ENCODE assay signal across 9 cellular contexts in the genomic region with DNA sequence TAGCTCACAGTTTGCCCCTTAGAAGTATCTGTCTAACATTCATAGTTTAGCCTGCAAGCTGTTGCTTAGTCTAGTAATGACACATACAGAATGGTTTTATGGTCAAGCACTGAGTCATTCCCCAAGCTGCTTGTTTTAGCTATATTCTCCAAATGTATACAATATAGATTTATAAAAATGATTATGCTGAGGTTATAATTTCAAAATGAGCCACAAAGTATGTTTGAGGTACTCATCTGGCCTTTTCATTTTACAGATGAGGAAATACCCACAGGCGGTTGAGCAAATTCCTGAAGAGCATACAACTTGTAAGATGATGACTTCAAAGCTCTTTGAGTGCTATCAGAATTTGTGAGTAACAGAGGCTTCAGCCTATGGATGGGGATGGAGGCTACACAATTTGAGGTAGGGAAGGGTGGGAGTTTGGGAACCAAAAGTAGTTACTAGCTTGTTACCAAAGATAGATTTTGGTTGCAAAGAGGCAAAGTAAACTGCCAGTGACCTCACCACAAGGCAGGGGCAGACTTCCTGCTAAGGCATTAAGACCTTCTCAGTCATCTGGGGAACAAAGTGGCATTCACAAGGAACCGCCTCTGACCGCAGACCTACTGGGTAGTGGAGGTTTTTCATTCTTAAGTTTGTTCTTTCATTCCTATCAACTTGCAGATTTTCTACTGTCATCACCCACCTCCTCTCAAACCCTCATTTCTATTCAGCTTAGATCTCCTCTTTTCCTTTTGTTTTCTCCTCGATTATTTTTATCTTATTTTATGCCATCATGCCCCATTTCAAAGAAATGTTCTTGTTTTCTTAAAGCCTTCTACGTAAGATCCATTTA.
DNase-seq lines count a peak whose midpoint lies in the region; ATAC-seq and TF ChIP-seq lines count a peak whose summit lies in the region.
"Had no signal": no experiment of that assay in that cellular context is flagged by ENCODE, and none has a peak within 500 bp of the region (broad histone marks: within the 10 kb centered on the region; RNA-seq: fewer than 3 reads in every experiment).

No MANE protein-coding gene starts in this region.

- H3K9me3 ChIP-seq in mesodermal cell (ENCODE audit: control insufficient read depth, low read length): no peaks in the 10 kb centered on the region

- H3K36me3 ChIP-seq in mesodermal cell (ENCODE audit: control insufficient read depth, insufficient read depth, low read length): no peaks in the 10 kb centered on the region

- no peak for TF ChIP-seq CTCF in AG10803 (conservative IDR thresholded peaks at IDR 0.05; ENCODE audit: low read length)

- H3K4me3 ChIP-seq in AG10803 (ENCODE audit: low read length): peak overlapping the region; percentile 5; the same call in 1 of the 2 replicates
- H3K4me3 ChIP-seq in mesodermal cell (ENCODE audit: extremely low read depth, insufficient read depth, low read length, poor library complexity, severe bottlenecking): no peak overlapping the region

- WGBS in mesodermal cell (ENCODE audit: insufficient coverage in 2 of 2), 2 experiments: 58 to 71% methylated on average over 2 to 3 of the region's 5 CpGs

- peak; percentile 82 for DNase-seq in AG10803 (ENCODE audit: low read depth)
- peak; percentile 2 to 19 (median 12) for DNase-seq in activated CD8-positive, alpha-beta memory T cell treated with anti-CD3 and anti-CD28 coated beads for 48 hours (ENCODE audit: low read depth in 2 of 3, low spot score in 2 of 3)
- DNase-seq in SIG-M5 (lab: John Stamatoyannopoulos, UW): no peak
- DNase-seq in D341Med (ENCODE audit: low spot score): no peak
- DNase-seq in GM19240 (ENCODE audit: insufficient read length, low spot score): no peak

- peak overlapping the region; percentile 91 for H3K27ac ChIP-seq in mesodermal cell (ENCODE audit: low read depth, low read length, severe bottlenecking)
- H3K27ac ChIP-seq: HL-60 had no signal

- peak; percentile 82 for ATAC-seq in GM19452 (IDR thresholded peaks at IDR 0.05; ENCODE audit: unreplicated experiment)
- peak; percentile 92 for ATAC-seq in HG03432 (IDR thresholded peaks at IDR 0.05; ENCODE audit: unreplicated experiment)

- peaks cover 18% of the 10 kb centered on the region for H3K4me1 ChIP-seq in mesodermal cell (ENCODE audit: control insufficient read depth, insufficient read depth, low read length, poor library complexity, severe bottlenecking)

Comparison
In these comparisons a context has a peak if more than half of its experiments do, and no peak if none do; other contexts are left out.
1. DNase-seq: peak in AG10803 (single experiment) and activated CD8-positive, alpha-beta memory T cell treated with anti-CD3 and anti-CD28 coated beads for 48 hours (3 of 3); none in SIG-M5 (single experiment), D341Med (single experiment) and GM19240 (single experiment).